Comparison of ENCODE assay signal across 8 cellular contexts in the genomic region with DNA sequence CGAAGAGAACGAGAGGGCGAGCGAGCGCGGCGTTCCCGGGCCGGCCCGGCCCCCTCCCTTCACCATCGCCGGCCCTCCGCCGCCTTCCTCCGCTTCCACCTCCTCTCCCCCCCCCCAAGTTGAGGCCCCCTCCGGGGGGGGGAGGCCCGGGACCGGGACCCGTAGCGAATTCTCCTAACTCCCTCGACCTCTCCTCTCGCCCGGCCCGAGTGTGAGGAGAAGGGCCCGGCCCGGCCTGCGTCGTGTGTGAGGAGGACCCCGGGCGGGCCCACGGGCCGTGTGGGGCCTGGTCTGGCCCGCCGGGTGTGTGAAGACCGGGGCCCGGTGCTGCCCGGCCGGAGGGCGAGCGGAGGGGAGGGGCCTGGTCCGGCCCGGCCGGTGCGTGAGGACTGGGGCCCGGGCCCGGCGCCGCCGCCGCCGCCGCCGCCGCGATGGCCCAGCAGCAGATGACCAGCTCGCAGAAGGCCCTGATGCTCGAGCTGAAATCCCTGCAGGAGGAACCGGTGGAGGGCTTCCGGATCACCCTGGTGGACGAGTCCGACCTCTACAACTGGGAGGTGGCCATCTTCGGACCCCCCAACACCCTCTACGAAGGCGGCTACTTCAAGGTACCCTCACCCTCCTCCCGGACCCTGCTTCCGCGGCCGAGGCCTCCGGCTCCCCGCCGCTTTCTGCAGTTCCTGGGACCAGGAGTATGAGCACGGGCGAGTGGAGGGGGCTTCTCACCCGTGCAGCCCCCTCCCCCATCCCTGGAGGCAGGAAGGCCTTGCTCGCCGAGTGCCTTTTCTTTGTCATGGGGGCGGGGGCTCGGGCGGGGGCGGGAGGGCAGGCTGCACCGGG. TPM values are rescaled to one million over a fixed set of nuclear protein-coding genes. Genes with fewer than 3 reads are reported as not detected.
DNase-seq lines count a peak whose midpoint lies in the region; ATAC-seq and TF ChIP-seq lines count a peak whose summit lies in the region.

No MANE protein-coding gene starts in this region.

- DNase-seq in NK-92 treated with Interleukin-12 subunit alpha and Interleukin-12 subunit beta, amount 100 ng/mL, for 24 hours (lab: John Stamatoyannopoulos, UW) = peak; percentile 74
- DNase-seq in NK-92 (lab: John Stamatoyannopoulos, UW; ENCODE audit: unreplicated experiment) (no peak), NCI-H2171 treated with DMSO at 0.1 percent for 48 hours (lab: John Stamatoyannopoulos, UW) (peak; percentile 26), medulla oblongata (ENCODE audit: extremely low spot score) (peak; percentile 57)
- peak; percentile 62 for DNase-seq in activated CD8-positive, alpha-beta T cell treated with anti-CD3 and anti-CD28 coated beads for 36 hours
- peak; percentile 32 for DNase-seq in effector CD4-positive, alpha-beta T cell
- DNase-seq in stimulated activated CD8-positive, alpha-beta memory T cell treated with anti-CD3 and anti-CD28 coated beads, Interleukin-12 subunit alpha, Interleukin-12 subunit beta, amount 100 ng/mL, for 4 hours (ENCODE audit: low read depth) = peak; percentile 27

- intact Hi-C loops in activated CD8-positive, alpha-beta T cell treated with anti-CD3 and anti-CD28 coated beads for 36 hours (cut with micrococcal nuclease) = no loop called here

- peak overlapping the region; percentile 89 for H3K4me3 Mint-ChIP-seq in activated CD8-positive, alpha-beta T cell treated with anti-CD3 and anti-CD28 coated beads for 36 hours

- peak overlapping the region; percentile 97 for H3K27ac Mint-ChIP-seq in activated CD8-positive, alpha-beta T cell treated with anti-CD3 and anti-CD28 coated beads for 36 hours

- peaks cover 48% of the 10 kb centered on the region for H3K4me1 Mint-ChIP-seq in activated CD8-positive, alpha-beta T cell treated with anti-CD3 and anti-CD28 coated beads for 36 hours (ENCODE audit: low read depth)

- ATAC-seq in HG02759 (IDR thresholded peaks at IDR 0.05; ENCODE audit: unreplicated experiment) = peak; percentile 28
- peak; percentile 11 for ATAC-seq in activated CD8-positive, alpha-beta T cell treated with anti-CD3 and anti-CD28 coated beads for 36 hours

- no peak for TF ChIP-seq CTCF in activated CD8-positive, alpha-beta T cell treated with anti-CD3 and anti-CD28 coated beads for 36 hours (IDR thresholded peaks at IDR 0.05)

- POLR2A ChIA-PET in activated CD8-positive, alpha-beta T cell treated with anti-CD3 and anti-CD28 coated beads for 36 hours (lab: Charles Lee) = interaction anchor here (1.1 to 2.0 kb wide), 3 partner anchors 17 to 231 kb away, joined by 3 to 8 read pairs (median 3); a partner anchor contains a TSS

- CTCF ChIA-PET in activated CD8-positive, alpha-beta T cell treated with anti-CD3 and anti-CD28 coated beads for 36 hours (lab: Charles Lee) = no interaction called here

- no peaks in the 10 kb centered on the region for H3K9me3 Mint-ChIP-seq in activated CD8-positive, alpha-beta T cell treated with anti-CD3 and anti-CD28 coated beads for 36 hours

- H3K36me3 Mint-ChIP-seq in activated CD8-positive, alpha-beta T cell treated with anti-CD3 and anti-CD28 coated beads for 36 hours (ENCODE audit: low read depth) = peaks cover 13% of the 10 kb centered on the region

- H3K27me3 Mint-ChIP-seq in activated CD8-positive, alpha-beta T cell treated with anti-CD3 and anti-CD28 coated beads for 36 hours = no peaks in the 10 kb centered on the region

RNA-seq across cellular contexts. Expression of a gene that starts 0.6 kb away (rescaled TPM):
- 10 to 100 TPM; 46.7 to 47.4 TPM for total RNA-seq in activated CD8-positive, alpha-beta T cell treated with anti-CD3 and anti-CD28 coated beads for 36 hours

RNA-seq across cellular contexts. Expression of a gene that starts 22.2 kb away (rescaled TPM):
- total RNA-seq in activated CD8-positive, alpha-beta T cell treated with anti-CD3 and anti-CD28 coated beads for 36 hours = not detected
